ENCODE assay signal across 14 cellular contexts in genomic region chr2:28413896-28414290, GRCh38. TPM values are rescaled to one million over a fixed set of nuclear protein-coding genes. Genes with fewer than 3 reads are reported as not detected.
A peak's percentile ranks its signal among the peaks of the same experiment; 100 is the strongest.
DNase-seq lines count a peak whose midpoint lies in the region; ATAC-seq and TF ChIP-seq lines count a peak whose summit lies in the region.
"Had no signal": no experiment of that assay in that cellular context is flagged by ENCODE, and none has a peak within 500 bp of the region (broad histone marks: within the 10 kb centered on the region; RNA-seq: fewer than 3 reads in every experiment).

No MANE protein-coding gene starts in this region.

- TF ChIP-seq CTCF in heart right ventricle (IDR thresholded peaks at IDR 0.05): peak in 1 of 9 donors; percentile 1
- no peak for TF ChIP-seq CTCF in ascending aorta (IDR thresholded peaks at IDR 0.05)
- TF ChIP-seq CTCF in lower lobe of right lung (IDR thresholded peaks at IDR 0.05): no peak
- no peak for TF ChIP-seq CTCF in transverse colon (IDR thresholded peaks at IDR 0.05)

- ATAC-seq in heart right ventricle (peak in 7 of 8 donors; percentile 1 to 35 (median 7)), lower lobe of right lung (no peak)
- ATAC-seq: stimulated activated naive B cell treated with anti-CD40 and anti-IgM and Interleukin-4, amounts not matched to agents 10 μg/mL and 1 μg/mL and 100 μg/mL, for 72 hours had no signal

- TF ChIP-seq EP300 in transverse colon (IDR thresholded peaks at IDR 0.05; ENCODE audit: low read depth): no peak

- no peak for DNase-seq in heart right ventricle
- DNase-seq in cardiac septum (ENCODE audit: low spot score): no peak
- no peak for DNase-seq in ascending aorta (ENCODE audit: low spot score in 2 of 2)
- no peak for DNase-seq in lower lobe of right lung
- DNase-seq in transverse colon: no peak
- DNase-seq in GOT3 (lab: John Stamatoyannopoulos, UW): no peak
- DNase-seq in AML-193 (lab: John Stamatoyannopoulos, UW): no peak
- DNase-seq in substantia nigra (lab: John Stamatoyannopoulos, UW): no peak
- DNase-seq: activated CD4-positive, alpha-beta T cell treated with anti-CD3 and anti-CD28 coated beads, Interleukin-2, amount 10 ng/mL, durations not matched to agents 7 days and 5 days; activated naive CD4-positive, alpha-beta T cell treated with Interleukin-2 at 50 U/mL for 16 hours; NCI-H1092; stimulated activated CD4-positive, alpha-beta T cell treated with anti-CD3 and anti-CD28 coated beads, Interleukin-2, amount 100 ng/mL, for 24 hours; stimulated activated naive B cell treated with anti-CD40 and anti-IgM and Interleukin-4, amounts not matched to agents 10 μg/mL and 1 μg/mL and 100 μg/mL, for 72 hours had no signal

- 58% methylated on average over 7 of the region's 7 CpGs for WGBS in heart right ventricle, 2 donors
- 66 to 87% methylated on average over 3 to 7 of the region's 7 CpGs for WGBS in transverse colon (ENCODE audit: low coverage in 1 of 2), 2 donors

- in situ Hi-C loops in transverse colon (cut with MboI; ENCODE audit: low pct_ligation_motif_present in 1 of 4, low pct_unique_long_range_greater_than_20kb in 1 of 4, low sequenced_read_pairs in 3 of 4): loop anchor here in 2 of 4 donors (25.0 kb wide), 1 partner anchor 652 kb away; the partner anchor contains the start of gene MRPL33 (in 2 of the 2)

- peak overlapping the region in 7 of 10 donors; percentile 5 to 74 (median 47) for H3K27ac ChIP-seq in heart right ventricle
- peak overlapping the region; percentile 6 to 44 for H3K27ac ChIP-seq in ascending aorta
- peak overlapping the region; percentile 15 for H3K27ac ChIP-seq in lower lobe of right lung
- peak overlapping the region; percentile 46 to 62 (median 54) for H3K27ac ChIP-seq in transverse colon
- no peak overlapping the region for H3K27ac ChIP-seq in substantia nigra (ENCODE audit: low read depth, low read length, poor library complexity, severe bottlenecking)
- H3K27ac ChIP-seq: neural progenitor cell had no signal

- H3K27me3 ChIP-seq in heart right ventricle (no peaks in the 10 kb centered on the region), ascending aorta (no peaks in the 10 kb centered on the region), lower lobe of right lung (ENCODE audit: low read depth) (no peaks in the 10 kb centered on the region), transverse colon (no peaks in the 10 kb centered on the region)
- H3K27me3 ChIP-seq: neural progenitor cell had no signal

- H3K9me3 ChIP-seq in heart right ventricle (no peaks in the 10 kb centered on the region), ascending aorta (no peaks in the 10 kb centered on the region), lower lobe of right lung (no peaks in the 10 kb centered on the region), transverse colon (no peaks in the 10 kb centered on the region)

- H3K36me3 ChIP-seq in heart right ventricle (peaks cover 10 to 100% (median 59%) of the 10 kb centered on the region in 9 donors), ascending aorta (peaks cover 76 to 89% of the 10 kb centered on the region in 2 donors), lower lobe of right lung (peaks cover 85% of the 10 kb centered on the region), transverse colon (peaks cover 0 to 66% (median 32%) of the 10 kb centered on the region in 4 donors)
- H3K36me3 ChIP-seq: neural progenitor cell had no signal

- H3K4me3 ChIP-seq in heart right ventricle (no peak overlapping the region), ascending aorta (peak overlapping the region in 1 of 2 donors; percentile 9), lower lobe of right lung (no peak overlapping the region), transverse colon (no peak overlapping the region)
- H3K4me3 ChIP-seq: neural progenitor cell had no signal

- H3K4me1 ChIP-seq in heart right ventricle: peaks cover 5 to 58% (median 28%) of the 10 kb centered on the region in 9 donors
- peaks cover 14 to 31% of the 10 kb centered on the region in 2 donors for H3K4me1 ChIP-seq in ascending aorta
- peaks cover 53% of the 10 kb centered on the region for H3K4me1 ChIP-seq in lower lobe of right lung
- H3K4me1 ChIP-seq in transverse colon: peaks cover 19 to 59% (median 33%) of the 10 kb centered on the region in 4 donors

- no peak for TF ChIP-seq POLR2A in transverse colon (IDR thresholded peaks at IDR 0.05)

- intact Hi-C loops in heart right ventricle (cut with DNase I): no loop called here
- intact Hi-C loops in cardiac septum (cut with DNase I): no loop called here
- intact Hi-C loops in ascending aorta (cut with DNase I): no loop called here
- intact Hi-C loops in lower lobe of right lung (cut with DNase I): no loop called here
- intact Hi-C loops in transverse colon (cut with DNase I; ENCODE audit: low total_unique reads): no loop called here

RNA-seq across cellular contexts. Expression of gene FOSL2, which starts 21.2 kb away (rescaled TPM):
- total RNA-seq in heart right ventricle (100 to 1,000 TPM in 1 of 10 donors, 10 to 100 TPM in 9; 29.7 to 182 (median 60.3) TPM), cardiac septum (65.4 TPM), ascending aorta (185 TPM), lower lobe of right lung (74.9 TPM), transverse colon (100 to 1,000 TPM; 135 to 358 (median 233) TPM)
- polyA plus RNA-seq in heart right ventricle: 10 to 100 TPM; 16.5 to 24.0 TPM

Comparison
In these comparisons a context has a peak if more than half of its experiments do, and no peak if none do; other contexts are left out.
1. ATAC-seq: peak in heart right ventricle (7 of 8); none in lower lobe of right lung (0 of 2).